Comparison of ENCODE assay signal across 23 cellular contexts in genomic region chr15:74502301-74502700, GRCh38. TPM values are rescaled to one million over a fixed set of nuclear protein-coding genes. Genes with fewer than 3 reads are reported as not detected.
A peak's percentile ranks its signal among the peaks of the same experiment; 100 is the strongest.
DNase-seq lines count a peak whose midpoint lies in the region; ATAC-seq and TF ChIP-seq lines count a peak whose summit lies in the region.
"Had no signal": no experiment of that assay in that cellular context is flagged by ENCODE, and none has a peak within 500 bp of the region (broad histone marks: within the 10 kb centered on the region; RNA-seq: fewer than 3 reads in every experiment).

No MANE protein-coding gene starts in this region.

- H3K4me3 ChIP-seq in astrocyte of the spinal cord (ENCODE audit: low read depth, low read length) (no peak overlapping the region), upper lobe of right lung (no peak overlapping the region)
- H3K4me3 ChIP-seq: body of pancreas, dorsolateral prefrontal cortex had no signal

- H3K27me3 ChIP-seq in upper lobe of right lung = no peaks in the 10 kb centered on the region
- H3K27me3 ChIP-seq: body of pancreas, dorsolateral prefrontal cortex had no signal

- H3K27ac ChIP-seq in upper lobe of right lung = no peak overlapping the region
- H3K27ac ChIP-seq: body of pancreas, dorsolateral prefrontal cortex had no signal

- ATAC-seq in activated naive CD8-positive, alpha-beta T cell treated with anti-CD3 and anti-CD28 coated beads, Interleukin-2, amount 10 ng/mL, durations not matched to agents 7 days and 5 days (ENCODE audit: low read depth) = peak; percentile 54
- ATAC-seq in upper lobe of right lung = no peak
- ATAC-seq in HG03135 (IDR thresholded peaks at IDR 0.05; ENCODE audit: unreplicated experiment) = no peak
- ATAC-seq in HG03025 (IDR thresholded peaks at IDR 0.05; ENCODE audit: low FRiP score, unreplicated experiment) = no peak
- ATAC-seq: body of pancreas; left ventricle myocardium superior; naive thymus-derived CD4-positive, alpha-beta T cell had no signal

- H3K4me3 Mint-ChIP-seq in activated naive CD8-positive, alpha-beta T cell treated with anti-CD3 and anti-CD28 coated beads, Interleukin-2, amount 10 ng/mL, durations not matched to agents 7 days and 5 days = no peak overlapping the region
- no peak overlapping the region for H3K4me3 Mint-ChIP-seq in activated naive CD8-positive, alpha-beta T cell treated with anti-CD3 and anti-CD28 coated beads for 36 hours
- H3K4me3 Mint-ChIP-seq in progenitor cell of endocrine pancreas (ENCODE audit: low read depth) = no peak overlapping the region
- H3K4me3 Mint-ChIP-seq: CD4-positive, CD25-positive, alpha-beta regulatory T cell; mesothelial cell of epicardium; naive thymus-derived CD4-positive, alpha-beta T cell had no signal

- POLR2A ChIA-PET in activated naive CD8-positive, alpha-beta T cell treated with anti-CD3 and anti-CD28 coated beads, Interleukin-2, amount 10 ng/mL, durations not matched to agents 7 days and 5 days (lab: Charles Lee) = interaction anchor here (0.6 to 1.2 kb wide), 3 partner anchors 14 to 85 kb away, joined by 3 to 4 read pairs (median 3); partner anchors contain the start of gene ARID3B

- no peak overlapping the region for H3K27ac Mint-ChIP-seq in activated naive CD8-positive, alpha-beta T cell treated with anti-CD3 and anti-CD28 coated beads, Interleukin-2, amount 10 ng/mL, durations not matched to agents 7 days and 5 days
- H3K27ac Mint-ChIP-seq in activated naive CD8-positive, alpha-beta T cell treated with anti-CD3 and anti-CD28 coated beads for 36 hours = no peak overlapping the region
- peak overlapping the region; percentile 25 for H3K27ac Mint-ChIP-seq in progenitor cell of endocrine pancreas
- H3K27ac Mint-ChIP-seq: CD4-positive, CD25-positive, alpha-beta regulatory T cell; mesothelial cell of epicardium; naive thymus-derived CD4-positive, alpha-beta T cell had no signal

- H3K9me3 ChIP-seq in upper lobe of right lung = no peaks in the 10 kb centered on the region
- H3K9me3 ChIP-seq: body of pancreas had no signal

- no peak for DNase-seq in activated naive CD8-positive, alpha-beta T cell treated with anti-CD3 and anti-CD28 coated beads, Interleukin-2, amount 10 ng/mL, durations not matched to agents 7 days and 5 days
- no peak for DNase-seq in activated naive CD8-positive, alpha-beta T cell treated with anti-CD3 and anti-CD28 coated beads for 36 hours
- DNase-seq in MV-4-11 (lab: John Stamatoyannopoulos, UW) (peak; percentile 58), astrocyte of the spinal cord (ENCODE audit: low read depth, low spot score) (no peak), progenitor cell of endocrine pancreas (ENCODE audit: low spot score, unreplicated experiment) (no peak), upper lobe of right lung (no peak)
- DNase-seq: activated CD4-positive, alpha-beta T cell treated with anti-CD3 and anti-CD28 coated beads for 48 hours; activated T-cell treated with anti-CD3 and anti-CD28 coated beads, Interleukin-2, amount 50 U/mL, for 48 hours; body of pancreas; dorsolateral prefrontal cortex; Kasumi-1; left ventricle myocardium superior; naive thymus-derived CD4-positive, alpha-beta T cell; NCI-H1105; NCI-H2081; NCI-H226; occipital lobe; OCI-M1; trophoblast cell had no signal

- H3K4me1 Mint-ChIP-seq in activated naive CD8-positive, alpha-beta T cell treated with anti-CD3 and anti-CD28 coated beads, Interleukin-2, amount 10 ng/mL, durations not matched to agents 7 days and 5 days = peaks cover 5% of the 10 kb centered on the region
- H3K4me1 Mint-ChIP-seq in activated naive CD8-positive, alpha-beta T cell treated with anti-CD3 and anti-CD28 coated beads for 36 hours = no peaks in the 10 kb centered on the region
- peaks cover 3% of the 10 kb centered on the region for H3K4me1 Mint-ChIP-seq in progenitor cell of endocrine pancreas (ENCODE audit: low read depth)
- H3K4me1 Mint-ChIP-seq: mesothelial cell of epicardium had no signal

- H3K4me1 ChIP-seq in upper lobe of right lung = no peaks in the 10 kb centered on the region
- H3K4me1 ChIP-seq: body of pancreas had no signal

- intact Hi-C loops in upper lobe of right lung (cut with DNase I) = no loop called here

- peak; percentile 12 for TF ChIP-seq CTCF in astrocyte of the spinal cord (IDR thresholded peaks at IDR 0.05; ENCODE audit: low read depth, low read length)
- no peak for TF ChIP-seq CTCF in progenitor cell of endocrine pancreas (IDR thresholded peaks at IDR 0.05; ENCODE audit: unreplicated experiment)
- no peak for TF ChIP-seq CTCF in upper lobe of right lung (IDR thresholded peaks at IDR 0.05)

- H3K27me3 Mint-ChIP-seq in activated naive CD8-positive, alpha-beta T cell treated with anti-CD3 and anti-CD28 coated beads, Interleukin-2, amount 10 ng/mL, durations not matched to agents 7 days and 5 days = no peaks in the 10 kb centered on the region
- H3K27me3 Mint-ChIP-seq in activated naive CD8-positive, alpha-beta T cell treated with anti-CD3 and anti-CD28 coated beads for 36 hours = no peaks in the 10 kb centered on the region
- H3K27me3 Mint-ChIP-seq in progenitor cell of endocrine pancreas = no peaks in the 10 kb centered on the region
- H3K27me3 Mint-ChIP-seq: CD4-positive, CD25-positive, alpha-beta regulatory T cell; naive thymus-derived CD4-positive, alpha-beta T cell had no signal

- no peaks in the 10 kb centered on the region for H3K9me3 Mint-ChIP-seq in activated naive CD8-positive, alpha-beta T cell treated with anti-CD3 and anti-CD28 coated beads, Interleukin-2, amount 10 ng/mL, durations not matched to agents 7 days and 5 days
- no peaks in the 10 kb centered on the region for H3K9me3 Mint-ChIP-seq in activated naive CD8-positive, alpha-beta T cell treated with anti-CD3 and anti-CD28 coated beads for 36 hours
- H3K9me3 Mint-ChIP-seq in progenitor cell of endocrine pancreas (ENCODE audit: low read depth) = no peaks in the 10 kb centered on the region

- peaks cover 17% of the 10 kb centered on the region for H3K36me3 Mint-ChIP-seq in activated naive CD8-positive, alpha-beta T cell treated with anti-CD3 and anti-CD28 coated beads, Interleukin-2, amount 10 ng/mL, durations not matched to agents 7 days and 5 days
- peaks cover 3% of the 10 kb centered on the region for H3K36me3 Mint-ChIP-seq in activated naive CD8-positive, alpha-beta T cell treated with anti-CD3 and anti-CD28 coated beads for 36 hours
- peaks cover 12% of the 10 kb centered on the region for H3K36me3 Mint-ChIP-seq in progenitor cell of endocrine pancreas (ENCODE audit: insufficient read depth)

- in situ Hi-C loops in astrocyte of the spinal cord (cut with HindIII; ENCODE audit: low sequenced_read_pairs) = no loop called here

- H3K36me3 ChIP-seq in upper lobe of right lung = no peaks in the 10 kb centered on the region

RNA-seq across cellular contexts. Expression of gene ARID3B, which starts 38.7 kb away (rescaled TPM):
- total RNA-seq in activated naive CD8-positive, alpha-beta T cell treated with anti-CD3 and anti-CD28 coated beads, Interleukin-2, amount 10 ng/mL, durations not matched to agents 7 days and 5 days = 10 to 100 TPM; 39.4 to 43.0 TPM
- total RNA-seq in activated naive CD8-positive, alpha-beta T cell treated with anti-CD3 and anti-CD28 coated beads for 36 hours = 10 to 100 TPM; 23.4 to 23.5 TPM
- total RNA-seq in progenitor cell of endocrine pancreas (77.2 and 81.9 TPM in 2 replicates), upper lobe of right lung (10.7 TPM)

RNA-seq across cellular contexts. Expression of gene UBL7, which starts 41.3 kb away (rescaled TPM):
- 10 to 100 TPM; 55.3 to 63.2 TPM for total RNA-seq in activated naive CD8-positive, alpha-beta T cell treated with anti-CD3 and anti-CD28 coated beads, Interleukin-2, amount 10 ng/mL, durations not matched to agents 7 days and 5 days
- 10 to 100 TPM; 56.6 to 56.8 TPM for total RNA-seq in activated naive CD8-positive, alpha-beta T cell treated with anti-CD3 and anti-CD28 coated beads for 36 hours
- total RNA-seq in progenitor cell of endocrine pancreas (45.9 and 53.7 TPM in 2 replicates), upper lobe of right lung (40.8 TPM)
